Comparison of ENCODE assay signal across 25 cellular contexts in the genomic region with DNA sequence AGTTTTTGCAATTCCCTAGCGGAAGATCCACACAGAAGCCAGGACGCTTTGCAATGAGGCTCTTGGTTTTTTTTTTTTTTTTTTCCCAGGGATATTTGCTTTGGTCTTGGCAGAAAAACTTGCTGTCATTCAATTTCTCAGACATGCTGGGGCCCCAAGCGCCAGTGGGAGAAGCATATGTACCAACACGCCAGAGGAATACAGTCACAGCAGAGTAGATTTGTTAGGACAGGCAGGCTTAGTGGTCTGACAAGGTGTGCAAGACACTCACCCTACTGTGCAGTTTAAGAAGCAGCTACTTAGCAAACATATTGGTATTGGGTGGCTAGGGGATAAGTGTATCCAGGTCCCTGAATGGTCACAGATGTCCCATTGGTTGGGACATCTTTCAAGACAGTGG.
DNase-seq lines count a peak whose midpoint lies in the region; ATAC-seq, FAIRE-seq and TF ChIP-seq lines count a peak whose summit lies in the region.
"Had no signal": no experiment of that assay in that cellular context is flagged by ENCODE, and none has a peak within 500 bp of the region (broad histone marks: within the 10 kb centered on the region; RNA-seq: fewer than 3 reads in every experiment).

No MANE protein-coding gene starts in this region.

- H3K4me1 ChIP-seq in IMR-90 (ENCODE audit: control insufficient read depth, insufficient read depth, low read length) = peaks cover 16% of the 10 kb centered on the region
- peaks cover 64% of the 10 kb centered on the region for H3K4me1 ChIP-seq in foreskin keratinocyte
- H3K4me1 ChIP-seq in suprapubic skin = peaks cover 48% of the 10 kb centered on the region
- peaks cover 42% of the 10 kb centered on the region for H3K4me1 ChIP-seq in PC-3 (ENCODE audit: insufficient read depth, low read length)

- TF ChIP-seq POLR2A in IMR-90 (IDR thresholded peaks at IDR 0.05; ENCODE audit: low read depth, low read length) (no peak), suprapubic skin (IDR thresholded peaks at IDR 0.05) (no peak)

- no peak for TF ChIP-seq EP300 in suprapubic skin (IDR thresholded peaks at IDR 0.05)

- TF ChIP-seq CTCF in IMR-90 (conservative IDR thresholded peaks at IDR 0.05; ENCODE audit: low read depth, low read length) (no peak), bronchial epithelial cell (IDR thresholded peaks at IDR 0.05; ENCODE audit: insufficient read depth, low read length, severe bottlenecking) (no peak), foreskin keratinocyte (conservative IDR thresholded peaks at IDR 0.05) (peak; percentile 40), suprapubic skin (IDR thresholded peaks at IDR 0.05) (no peak), PC-3 (conservative IDR thresholded peaks at IDR 0.05; ENCODE audit: low read depth, low read length) (no peak)

- H4K20me1 ChIP-seq in IMR-90 (ENCODE audit: insufficient read depth, low read length) (no peaks in the 10 kb centered on the region), PC-3 (ENCODE audit: low read length) (no peaks in the 10 kb centered on the region)

- H3K27me3 ChIP-seq in IMR-90 (ENCODE audit: control insufficient read depth, insufficient read depth, low read length) (no peaks in the 10 kb centered on the region), bronchial epithelial cell (ENCODE audit: control insufficient read depth, insufficient read depth, low read length) (no peaks in the 10 kb centered on the region), foreskin keratinocyte (no peaks in the 10 kb centered on the region), suprapubic skin (no peaks in the 10 kb centered on the region), PC-3 (ENCODE audit: low read length) (no peaks in the 10 kb centered on the region)
- H3K27me3 ChIP-seq: MG63, SJCRH30 had no signal

- no peak overlapping the region for H2AK9ac ChIP-seq in IMR-90 (replicated peaks; ENCODE audit: low read depth, low read length, poor library complexity)

- H3K9me1 ChIP-seq in IMR-90 (ENCODE audit: insufficient read depth, low read length) = peaks cover 10% of the 10 kb centered on the region

- dilution Hi-C loops in IMR-90 (cut with HindIII; ENCODE audit: low sequenced_read_pairs, unreplicated experiment) = no loop called here

- ATAC-seq in IMR-90 (ENCODE audit: low read depth) (no peak), foreskin keratinocyte (peak; percentile 75), PC-3 (no peak), HG03457 (IDR thresholded peaks at IDR 0.05; ENCODE audit: unreplicated experiment) (no peak)
- ATAC-seq: HepG2, K562, Panc1, SK-N-SH treated with all-trans-retinoic acid at 6 μM for 48 hours had no signal

- intact Hi-C loops in IMR-90 (cut with micrococcal nuclease) (no loop called here), PC-3 (cut with micrococcal nuclease) (no loop called here)

- H3K23ac ChIP-seq in IMR-90 (ENCODE audit: low read depth, low read length) = no peak overlapping the region

- no peak overlapping the region for H3K14ac ChIP-seq in IMR-90 (replicated peaks; ENCODE audit: low read depth, low read length)

- BruUV-seq in IMR-90 (replicated peaks; lab: Mats Ljungman, UMichigan) (no TSS peak), PC-3 (replicated peaks; lab: Mats Ljungman, UMichigan) (no TSS peak)

- no peak for DNase-seq in IMR-90
- peak; percentile 99 for DNase-seq in bronchial epithelial cell (ENCODE audit: low read depth)
- DNase-seq in foreskin keratinocyte = peak; percentile 98
- no peak for DNase-seq in suprapubic skin (ENCODE audit: low spot score in 2 of 2)
- DNase-seq in dermis blood vessel endothelial cell = no peak
- no peak for DNase-seq in PC-3
- no peak for DNase-seq in NOMO-1 (lab: John Stamatoyannopoulos, UW; ENCODE audit: unreplicated experiment in 2 of 2)
- DNase-seq: Calu3, DMS79 treated with DMSO at 0.1 percent for 48 hours, GF-D8, HCEC 1CT, MG63, NCI-H1105 treated with DMSO at 0.1 percent for 48 hours, NCI-H146, NCI-H1930, NCI-H2107, NCI-H524 treated with DMSO at 0.1 percent for 48 hours, SJCRH30 had no signal

- no peaks in the 10 kb centered on the region for H3K9me3 ChIP-seq in IMR-90 (ENCODE audit: control insufficient read depth, insufficient read depth, low read length)
- no peaks in the 10 kb centered on the region for H3K9me3 ChIP-seq in suprapubic skin
- no peaks in the 10 kb centered on the region for H3K9me3 ChIP-seq in PC-3 (ENCODE audit: low read length)
- H3K9me3 ChIP-seq: MG63 had no signal

- peak; percentile 99 for FAIRE-seq in bronchial epithelial cell (lab: Jason Lieb, UNC)
- FAIRE-seq: GM12891, H1, HepG2, K562 had no signal

- H2BK5ac ChIP-seq in IMR-90 (ENCODE audit: low read depth, low read length, poor library complexity, severe bottlenecking) = no peak overlapping the region

- no peaks in the 10 kb centered on the region for H3K79me2 ChIP-seq in PC-3 (ENCODE audit: low read length)

- 100% methylated on average over 1 of the region's 4 CpGs; no CpG with 5 or more reads in 1 of the 2 experiments for WGBS in IMR-90 (ENCODE audit: extremely low coverage in 2 of 2, insufficient read length in 1 of 2), 2 experiments
- 65% methylated on average over 4 of the region's 4 CpGs for WGBS in suprapubic skin

- H3K9ac ChIP-seq in IMR-90 (ENCODE audit: low read depth, low read length) (no peak overlapping the region), PC-3 (ENCODE audit: low read length) (no peak overlapping the region)

- no peak overlapping the region for H3K4ac ChIP-seq in IMR-90 (ENCODE audit: low read depth, low read length)

- no peak overlapping the region for H4K5ac ChIP-seq in IMR-90 (ENCODE audit: low read depth, low read length)

- H4K91ac ChIP-seq in IMR-90 (ENCODE audit: insufficient read depth, low read depth, low read length) = peak overlapping the region; percentile 38; the same call in 1 of the 2 replicates

- H3K4me2 ChIP-seq in IMR-90 (ENCODE audit: low read depth, low read length) (no peak overlapping the region), PC-3 (ENCODE audit: low read length) (no peak overlapping the region)

- in situ Hi-C loops in IMR-90 (cut with MboI; ENCODE audit: low sequenced_read_pairs) = no loop called here

- no peak overlapping the region for H4K8ac ChIP-seq in IMR-90 (ENCODE audit: low read depth in 2 of 2, low read length in 2 of 2)

- peaks cover 18% of the 10 kb centered on the region for H3F3A ChIP-seq in PC-3 (ENCODE audit: low read length, unreplicated experiment)

- H3K18ac ChIP-seq in IMR-90 (ENCODE audit: low read depth, low read length) = no peak overlapping the region

- 0 out of 3 replicates have a peak overlapping the region, but pooled peaks have one; percentile 48 for H2BK15ac ChIP-seq in IMR-90 (ENCODE audit: low read depth, low read length)

- no peak overlapping the region for H3K4me3 ChIP-seq in IMR-90 (ENCODE audit: insufficient read depth, low read depth, low read length)
- no peak overlapping the region for H3K4me3 ChIP-seq in bronchial epithelial cell (ENCODE audit: low read depth, low read length)
- H3K4me3 ChIP-seq in suprapubic skin = no peak overlapping the region
- no peak overlapping the region for H3K4me3 ChIP-seq in PC-3 (ENCODE audit: low read length)
- H3K4me3 ChIP-seq: K562, MG63, SJCRH30 had no signal

- CTCF ChIA-PET in IMR-90 (lab: Yijun Ruan, JAX) = no interaction called here
- CTCF ChIA-PET in PC-3 (lab: Charles Lee) = no interaction called here

- no peaks in the 10 kb centered on the region for H3K79me1 ChIP-seq in IMR-90 (ENCODE audit: low read depth in 1 of 2, low read length in 2 of 2)

- no peak overlapping the region for H2BK120ac ChIP-seq in IMR-90 (ENCODE audit: low read depth, low read length)

- no peak for TF ChIP-seq RAD21 in IMR-90 (IDR thresholded peaks at IDR 0.05; ENCODE audit: low read length)

- no peak overlapping the region for H3K27ac ChIP-seq in IMR-90 (ENCODE audit: insufficient read depth, low read length)
- peak overlapping the region; percentile 86 for H3K27ac ChIP-seq in foreskin keratinocyte
- peak overlapping the region; percentile 67 for H3K27ac ChIP-seq in suprapubic skin
- H3K27ac ChIP-seq in PC-3 (ENCODE audit: low read length) = no peak overlapping the region
- H3K27ac ChIP-seq: SJCRH30 had no signal

- H2BK20ac ChIP-seq in IMR-90 (ENCODE audit: low read depth, low read length) = peak overlapping the region; percentile 24; the same call in 1 of the 2 replicates

- H3K36me3 ChIP-seq in IMR-90 (ENCODE audit: control insufficient read depth, insufficient read depth, low read length) = no peaks in the 10 kb centered on the region
- no peaks in the 10 kb centered on the region for H3K36me3 ChIP-seq in bronchial epithelial cell (ENCODE audit: control insufficient read depth, insufficient read depth, low read length)
- no peaks in the 10 kb centered on the region for H3K36me3 ChIP-seq in suprapubic skin
- H3K36me3 ChIP-seq in PC-3 (ENCODE audit: low read depth, low read length) = no peaks in the 10 kb centered on the region; the same call in 1 of the 2 replicates
- H3K36me3 ChIP-seq: MG63, SJCRH30 had no signal

- 0 out of 2 replicates have a peak, but pooled peaks cover 5% of the 10 kb centered on the region for H3K9me2 ChIP-seq in PC-3 (replicated peaks; ENCODE audit: low read length)

- POLR2A ChIA-PET in IMR-90 (lab: Charles Lee; ENCODE audit: unreplicated experiment) (no interaction called here), PC-3 (lab: Charles Lee; ENCODE audit: unreplicated experiment) (no interaction called here)

- H2AFZ ChIP-seq in IMR-90 (replicated peaks; ENCODE audit: low read length, poor library complexity) = no peak overlapping the region
- H2AFZ ChIP-seq in PC-3 (ENCODE audit: low read length) = no peak overlapping the region

- H2AK5ac ChIP-seq in IMR-90 (ENCODE audit: low read depth, low read length) = peak overlapping the region; percentile 26; the same call in 1 of the 2 replicates

- H3K56ac ChIP-seq in IMR-90 (ENCODE audit: extremely low read depth, insufficient read depth, low read length) = no peak overlapping the region

TF ChIP-seq in IMR-90, 13 proteins besides CTCF, POLR2A, EP300 and RAD21:
- TF ChIP-seq RCOR1 (IDR thresholded peaks at IDR 0.05; ENCODE audit: insufficient replicate concordance, low read length) (no peak), BHLHE40 (IDR thresholded peaks at IDR 0.05; ENCODE audit: low read depth, low read length) (no peak), FOS (IDR thresholded peaks at IDR 0.05; ENCODE audit: low read depth, low read length) (no peak), SMC3 (IDR thresholded peaks at IDR 0.05; ENCODE audit: low read depth, low read length) (no peak), ELK1 (IDR thresholded peaks at IDR 0.05; ENCODE audit: borderline replicate concordance, low read depth, low read length) (no peak)

Comparison
In these comparisons a context has a peak if more than half of its experiments do, and no peak if none do; other contexts are left out.
1. DNase-seq: peak in bronchial epithelial cell (single experiment) and foreskin keratinocyte (2 of 2); none in IMR-90 (single experiment), suprapubic skin (0 of 2), dermis blood vessel endothelial cell (single experiment), PC-3 (single experiment) and NOMO-1 (0 of 2).
2. H3K27ac ChIP-seq: peak in foreskin keratinocyte (single experiment) and suprapubic skin (single experiment); none in IMR-90 (single experiment) and PC-3 (single experiment).